Comparison of ENCODE assay signal across 11 cellular contexts in the genomic region with DNA sequence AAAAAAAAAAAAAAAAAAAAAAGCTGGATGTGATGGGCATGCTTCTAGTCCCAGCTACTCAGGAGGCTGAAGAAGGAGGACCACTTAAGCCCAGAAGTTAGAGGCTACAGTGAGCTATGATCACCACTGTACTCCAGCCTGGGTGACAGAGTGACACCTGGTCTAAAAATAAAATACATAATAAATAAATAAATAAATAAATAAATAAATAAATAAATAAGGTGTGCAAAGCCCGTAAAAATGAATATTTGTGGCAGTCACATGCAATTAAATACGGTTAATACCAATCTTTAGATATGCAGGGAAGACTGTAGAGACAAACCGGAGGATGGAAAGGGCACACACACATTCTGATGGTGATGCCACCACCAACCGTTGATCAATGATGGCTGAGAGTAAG. TPM values are rescaled to one million over a fixed set of nuclear protein-coding genes. Genes with fewer than 3 reads are reported as not detected.
"Had no signal": no experiment of that assay in that cellular context is flagged by ENCODE, and none has a peak within 500 bp of the region (broad histone marks: within the 10 kb centered on the region; RNA-seq: fewer than 3 reads in every experiment).

No MANE protein-coding gene starts in this region.

- H3K4me2 ChIP-seq: KMS-11 had no signal

- H3K27ac Mint-ChIP-seq: IgD-negative memory B cell had no signal

- H3K27ac ChIP-seq: HL-60, KMS-11 had no signal

- H3K4me3 Mint-ChIP-seq: IgD-negative memory B cell had no signal

- FAIRE-seq: HepG2, HTR-8/SVneo, K562 had no signal

- H3K36me3 Mint-ChIP-seq: IgD-negative memory B cell had no signal

- ATAC-seq: HepG2, K562 had no signal

- DNase-seq: IMR-90, KBM-7, KG1 had no signal

- H3K9ac ChIP-seq: KMS-11 had no signal

- H3K4me3 ChIP-seq: K562 had no signal

- H3K27me3 Mint-ChIP-seq: IgD-negative memory B cell had no signal

RNA-seq across cellular contexts. Expression of a gene that starts 26.2 kb away (rescaled TPM):
- total RNA-seq: HepG2, HT-29, HT1080, IMR-90, K562 had no signal
- polyA plus RNA-seq: HepG2, IgD-negative memory B cell, IMR-90 had no signal
